ENCODE assay signal across 8 cellular contexts in genomic region chr6:44257753-44258324, GRCh38. TPM values are rescaled to one million over a fixed set of nuclear protein-coding genes. Genes with fewer than 3 reads are reported as not detected.
DNase-seq lines count a peak whose midpoint lies in the region; ATAC-seq and TF ChIP-seq lines count a peak whose summit lies in the region.

No MANE protein-coding gene starts in this region.

- CTCF ChIA-PET in AG04449 (lab: Yijun Ruan, JAX), result interaction anchor here (1.0 to 4.3 kb wide), 7 partner anchors 11 to 94 kb away, joined by 3 to 54 read pairs (median 3); partner anchors contain the start of genes HSP90AB1 and TMEM151B

- no peak for TF ChIP-seq EP300 in neural cell (conservative IDR thresholded peaks at IDR 0.05; ENCODE audit: poor library complexity, severe bottlenecking)

- POLR2A ChIA-PET in AG04449 (lab: Yijun Ruan, JAX), result interaction anchor here (3.4 kb wide), 1 partner anchor 11 kb away, joined by 109 read pairs; the partner anchor contains the start of gene HSP90AB1

- no peak overlapping the region for H3K4me2 ChIP-seq in neural cell (ENCODE audit: low read length)

- peak overlapping the region; percentile 10 for H2AFZ ChIP-seq in neural cell (ENCODE audit: low read depth, low read length)

- no peaks in the 10 kb centered on the region for H4K20me1 ChIP-seq in neural cell (ENCODE audit: insufficient read depth)

- TF ChIP-seq RAD21 in neural cell (conservative IDR thresholded peaks at IDR 0.05), result peak; percentile 9

- H3K9me3 ChIP-seq in neural cell (ENCODE audit: low read length), result no peaks in the 10 kb centered on the region

- no peaks in the 10 kb centered on the region for H3K9me2 ChIP-seq in neural cell (ENCODE audit: insufficient read depth, low read length)

- no peaks in the 10 kb centered on the region for H3K36me3 ChIP-seq in neural cell (ENCODE audit: insufficient read depth, low read length)

- peak overlapping the region; percentile 96 for H3K9ac ChIP-seq in neural cell (ENCODE audit: low read length)

- H3K79me2 ChIP-seq in neural cell (replicated peaks; ENCODE audit: insufficient read depth, low read length), result peaks cover 21% of the 10 kb centered on the region

- ATAC-seq in GM19397 (IDR thresholded peaks at IDR 0.05; ENCODE audit: unreplicated experiment), result peak; percentile 8

- H3K27me3 ChIP-seq in HL-60 (ENCODE audit: insufficient read depth, poor library complexity, severe bottlenecking) (no peaks in the 10 kb centered on the region), neural cell (ENCODE audit: insufficient read depth, low read depth, low read length) (no peaks in the 10 kb centered on the region)

- H3F3A ChIP-seq in neural cell (ENCODE audit: insufficient read depth, low read length, poor library complexity, severe bottlenecking), result no peaks in the 10 kb centered on the region

- DNase-seq in AG04449 (ENCODE audit: low read depth, low spot score) (no peak), HL-60 (ENCODE audit: low read depth in 1 of 2, low spot score in 1 of 2) (no peak), caudate nucleus (lab: John Stamatoyannopoulos, UW) (no peak), cerebellar nuclear complex (lab: John Stamatoyannopoulos, UW) (no peak), globus pallidus (ENCODE audit: low spot score) (no peak), NCI-H446 (lab: John Stamatoyannopoulos, UW) (no peak)

- H3K27ac ChIP-seq in HL-60 (replicated peaks) (peak overlapping the region; percentile 31), caudate nucleus (ENCODE audit: low read depth, low read length) (peak overlapping the region; percentile 98), neural cell (ENCODE audit: low read length) (peak overlapping the region; percentile 43)

- H3K4me3 ChIP-seq in AG04449 (ENCODE audit: low read depth, low read length) (peak overlapping the region; percentile 88), HL-60 (replicated peaks; ENCODE audit: insufficient read depth, low read length) (peak overlapping the region; percentile 91), neural cell (ENCODE audit: low read length) (peak overlapping the region; percentile 98)

- TF ChIP-seq CTCF in AG04449 (IDR thresholded peaks at IDR 0.05; ENCODE audit: insufficient read depth, low read length, missing control alignments) (no peak), HL-60 (IDR thresholded peaks at IDR 0.05; ENCODE audit: insufficient read depth, low read length) (no peak), neural cell (IDR thresholded peaks at IDR 0.05; ENCODE audit: poor library complexity, severe bottlenecking) (peak; percentile 28)

TF ChIP-seq in neural cell, 6 proteins besides CTCF, POLR2A, EP300 and RAD21:
- TF ChIP-seq REST (IDR thresholded peaks at IDR 0.05; ENCODE audit: borderline replicate concordance) (no peak), MXI1 (conservative IDR thresholded peaks at IDR 0.05; ENCODE audit: poor library complexity, severe bottlenecking) (no peak), EZH2 (IDR thresholded peaks at IDR 0.05; ENCODE audit: borderline replicate concordance, insufficient read depth, low read length, poor library complexity, severe bottlenecking) (no peak), SMC3 (conservative IDR thresholded peaks at IDR 0.05; ENCODE audit: poor library complexity) (no peak), TAF1 (IDR thresholded peaks at IDR 0.05; ENCODE audit: low read depth) (no peak), POLR2AphosphoS5 (IDR thresholded peaks at IDR 0.05) (no peak)

RNA-seq across cellular contexts. Expression of gene SLC35B2, which starts 0.5 kb away (rescaled TPM):
- polyA plus RNA-seq in neural cell, result 44.5 and 64.9 TPM in 2 replicates
- 33.5 and 42.1 TPM in 2 replicates for polyA minus RNA-seq in neural cell

RNA-seq across cellular contexts. Expression of gene NFKBIE, which starts 7.5 kb away (rescaled TPM):
- 15.1 and 16.8 TPM in 2 replicates for polyA plus RNA-seq in neural cell
- polyA minus RNA-seq in neural cell, result 12.7 and 13.7 TPM in 2 replicates

RNA-seq across cellular contexts. Expression of gene HSP90AB1, which starts 10.9 kb away (rescaled TPM):
- 485 and 522 TPM in 2 replicates for polyA plus RNA-seq in neural cell
- polyA minus RNA-seq in neural cell, result 358 and 429 TPM in 2 replicates

RNA-seq across cellular contexts. Expression of gene TMEM151B, which starts 12.4 kb away (rescaled TPM):
- 66.0 and 82.1 TPM in 2 replicates for polyA plus RNA-seq in neural cell
- polyA minus RNA-seq in neural cell, result 75.7 and 87.6 TPM in 2 replicates

RNA-seq across cellular contexts. Expression of gene SLC29A1, which starts 34.4 kb away (rescaled TPM):
- polyA plus RNA-seq in neural cell, result 18.9 and 29.5 TPM in 2 replicates
- 11.7 and 12.7 TPM in 2 replicates for polyA minus RNA-seq in neural cell

Comparison
In these comparisons a context has a peak if more than half of its experiments do, and no peak if none do; other contexts are left out.
1. H3K27ac ChIP-seq: peak in every context shown above with its lines; median percentile 98 in caudate nucleus; 43 in neural cell; 31 in HL-60.